8 cellular contexts compared by ENCODE assay signal in the genomic region with DNA sequence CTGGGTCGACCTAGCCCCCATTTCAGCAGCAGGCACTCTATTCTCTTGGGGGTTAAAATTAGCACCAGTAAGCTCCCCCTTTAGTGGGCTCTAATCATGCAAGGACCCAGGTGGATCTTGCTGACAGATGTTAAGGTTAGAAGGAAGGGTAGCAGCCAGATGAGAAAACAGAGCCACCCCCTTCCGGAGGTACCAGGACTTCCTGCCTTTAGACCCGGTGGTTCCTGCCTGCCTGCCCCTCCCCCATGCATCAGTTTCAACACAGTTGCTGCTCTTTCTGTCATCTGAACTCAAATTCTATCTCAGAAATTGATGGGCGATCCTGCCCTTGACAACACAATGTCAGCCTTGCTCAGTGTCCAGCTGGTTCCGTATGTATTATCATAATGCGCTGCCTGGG.
A peak's percentile ranks its signal among the peaks of the same experiment; 100 is the strongest.
DNase-seq lines count a peak whose midpoint lies in the region; ATAC-seq, FAIRE-seq and TF ChIP-seq lines count a peak whose summit lies in the region.

No MANE protein-coding gene starts in this region.

- H2AFZ ChIP-seq in H1 (ENCODE audit: low read length), result 0 out of 2 replicates have a peak overlapping the region, but pooled peaks have one; percentile 47

- H3K23me2 ChIP-seq in H1 (ENCODE audit: low read depth, low read length), result no peaks in the 10 kb centered on the region; the same call in 1 of the 2 replicates

- H2BK20ac ChIP-seq in H1 (ENCODE audit: low read length), result no peak overlapping the region

- intact Hi-C loops in upper lobe of right lung (cut with DNase I), result no loop called here

- no peak overlapping the region for H2AK5ac ChIP-seq in H1 (ENCODE audit: low read depth, low read length)

- no peaks in the 10 kb centered on the region for H3K27me3 ChIP-seq in H1 (replicated peaks in 1 of 4; ENCODE audit: control insufficient read depth in 3 of 4, extremely low read depth in 1 of 4, insufficient read depth in 3 of 4, low read length in 3 of 4)
- no peaks in the 10 kb centered on the region for H3K27me3 ChIP-seq in upper lobe of right lung

- H3K9ac ChIP-seq in H1 (replicated peaks in 1 of 4; ENCODE audit: extremely low read depth in 1 of 4, low read depth in 3 of 4, low read length in 3 of 4), result peak overlapping the region in 1 of 4 experiments; percentile 10; a peak in 1 of 7 replicates

- TF ChIP-seq EP300 in H1 (IDR thresholded peaks at IDR 0.05; ENCODE audit: borderline replicate concordance in 1 of 2, low read depth in 2 of 2, low read length in 2 of 2), result no peak

- no peak for FAIRE-seq in H1 (lab: Jason Lieb, UNC)

- ATAC-seq in GM18502 (IDR thresholded peaks at IDR 0.05; ENCODE audit: poor library complexity, unreplicated experiment), result peak; percentile 71
- peak; percentile 86 for ATAC-seq in HG02642 (IDR thresholded peaks at IDR 0.05; ENCODE audit: poor library complexity, unreplicated experiment)
- ATAC-seq in upper lobe of right lung, result peak; percentile 12

- H4K91ac ChIP-seq in H1 (replicated peaks; ENCODE audit: insufficient read length, low read length), result no peak overlapping the region

- H3K9me3 ChIP-seq in H1 (ENCODE audit: insufficient read depth in 2 of 2, low read depth in 1 of 2, low read length in 1 of 2), result 0 out of 4 replicates have a peak, but pooled peaks cover 0 to 3% of the 10 kb centered on the region in 2 experiments
- no peaks in the 10 kb centered on the region for H3K9me3 ChIP-seq in upper lobe of right lung

- no peaks in the 10 kb centered on the region for H3K79me2 ChIP-seq in H1 (ENCODE audit: control insufficient read depth in 1 of 2, insufficient read depth in 2 of 2, low read length in 2 of 2)

- no peak overlapping the region for H2BK15ac ChIP-seq in H1 (ENCODE audit: low read length)

- H3K14ac ChIP-seq in H1 (ENCODE audit: insufficient read length), result no peak overlapping the region

- no peak overlapping the region for H4K5ac ChIP-seq in H1 (ENCODE audit: insufficient read length, low read depth, low read length)

- CTCF ChIA-PET in H1 (lab: Charles Lee; ENCODE audit: partially characterized antibody), result interaction anchor here (0.6 to 1.5 kb wide), 4 partner anchors 13 to 116 kb away, joined by 3 to 4 read pairs (median 4); no protein-coding TSS in a partner anchor

- POLR2A ChIA-PET in H1 (lab: Charles Lee; ENCODE audit: partially characterized antibody), result no interaction called here

- no peak overlapping the region for H4K8ac ChIP-seq in H1 (ENCODE audit: extremely low read depth, insufficient read depth, low read length)

- H3K23ac ChIP-seq in H1 (ENCODE audit: insufficient read length), result no peak overlapping the region

- H3K18ac ChIP-seq in H1 (ENCODE audit: extremely low read depth, low read length), result no peak overlapping the region

- H3K4me3 ChIP-seq in H1 (ENCODE audit: extremely low read depth in 1 of 4, insufficient read depth in 2 of 4, low read depth in 3 of 4, low read length in 4 of 4) (no peak overlapping the region), upper lobe of right lung (no peak overlapping the region)

- H2BK5ac ChIP-seq in H1 (ENCODE audit: low read depth, low read length), result no peak overlapping the region

- DNase-seq in T-helper 9 cell, result peak; percentile 5
- peak in 1 of 2 experiments; percentile 48 for DNase-seq in H1 (ENCODE audit: low read depth in 1 of 2, low spot score in 2 of 2)
- DNase-seq in upper lobe of right lung, result no peak
- no peak for DNase-seq in foreskin melanocyte
- DNase-seq in NCI-H1930 (lab: John Stamatoyannopoulos, UW), result no peak
- DNase-seq in putamen (ENCODE audit: low spot score), result no peak

- no peak overlapping the region for H2BK120ac ChIP-seq in H1 (replicated peaks; ENCODE audit: low read depth, low read length)

- H3K79me1 ChIP-seq in H1 (ENCODE audit: low read depth, low read length), result no peaks in the 10 kb centered on the region

- TF ChIP-seq RAD21 in H1 (IDR thresholded peaks at IDR 0.05 in 1 of 2, conservative IDR thresholded peaks at IDR 0.05 in 1 of 2; ENCODE audit: low read depth in 2 of 2, low read length in 2 of 2), result no peak

- no peak overlapping the region for H2BK12ac ChIP-seq in H1 (ENCODE audit: low read depth, low read length)

- H3K4me1 ChIP-seq in H1 (replicated peaks in 1 of 4; ENCODE audit: control insufficient read depth in 3 of 4, insufficient read depth in 4 of 4, low read length in 3 of 4) (peaks cover 0 to 6% (median 2%) of the 10 kb centered on the region in 4 experiments; a peak in 3 of 7 replicates), upper lobe of right lung (no peaks in the 10 kb centered on the region)

- no peak overlapping the region for H3K4me2 ChIP-seq in H1 (ENCODE audit: insufficient read depth in 1 of 2, low read depth in 2 of 2, low read length in 2 of 2)

- no peak overlapping the region for H3K56ac ChIP-seq in H1 (replicated peaks; ENCODE audit: insufficient read length, low read depth, low read length)

- TF ChIP-seq CTCF in H1 (IDR thresholded peaks at IDR 0.05; ENCODE audit: control extremely low read depth in 1 of 3, insufficient read depth in 1 of 3, low read depth in 1 of 3, low read length in 3 of 3) (no peak), upper lobe of right lung (IDR thresholded peaks at IDR 0.05) (no peak)

- H3K27ac ChIP-seq in H1 (ENCODE audit: low read depth, low read length), result no peak overlapping the region
- no peak overlapping the region for H3K27ac ChIP-seq in upper lobe of right lung

- no peak for TF ChIP-seq POLR2A in H1 (IDR thresholded peaks at IDR 0.05; ENCODE audit: control extremely low read depth in 1 of 2, low read depth in 2 of 2, low read length in 2 of 2)

- WGBS in H1 (ENCODE audit: extremely low coverage in 1 of 2, insufficient coverage in 1 of 2, insufficient read length in 1 of 2, insufficient replicate concordance in 2 of 2, low coverage in 1 of 2, low lambda C conversion rate in 2 of 2, missing lambda C conversion rate in 1 of 2), 2 experiments, result 81% methylated on average over 6 of the region's 6 CpGs; no CpG with 5 or more reads in 1 of the 2 experiments

- H3K4ac ChIP-seq in H1 (replicated peaks; ENCODE audit: insufficient read length, low read depth, low read length), result no peak overlapping the region

- no peaks in the 10 kb centered on the region; a peak in 1 of 8 replicates for H3K36me3 ChIP-seq in H1 (ENCODE audit: control insufficient read depth in 2 of 4, insufficient read depth in 4 of 4, low read length in 3 of 4)
- no peaks in the 10 kb centered on the region for H3K36me3 ChIP-seq in upper lobe of right lung

- no peaks in the 10 kb centered on the region for H4K20me1 ChIP-seq in H1 (replicated peaks in 1 of 2; ENCODE audit: control insufficient read depth in 1 of 2, insufficient read depth in 2 of 2, low read length in 2 of 2)

TF ChIP-seq in H1, 55 proteins besides CTCF, POLR2A, EP300 and RAD21:
- no peak for TF ChIP-seq ZNF274 (IDR thresholded peaks at IDR 0.05; ENCODE audit: borderline replicate concordance, extremely low read depth, low read length)

Comparison
In these comparisons a context has a peak if more than half of its experiments do, and no peak if none do; other contexts are left out.
1. ATAC-seq: peak in every context shown above with its lines; median percentile 86 in HG02642; 71 in GM18502; 12 in upper lobe of right lung.